ENCODE assay signal across 1 cellular context in genomic region chr1:46131727-46132528, GRCh38.
A peak's percentile ranks its signal among the peaks of the same experiment; 100 is the strongest.
TF ChIP-seq lines count a peak whose summit lies in the region.

No MANE protein-coding gene starts in this region.

TF ChIP-seq in H1, 55 proteins besides CTCF, POLR2A, EP300 and RAD21 (continued from another document):
- TF ChIP-seq SUZ12 (IDR thresholded peaks at IDR 0.05; ENCODE audit: low read length) (no peak), CREB1 (IDR thresholded peaks at IDR 0.05) (peak; percentile 52; the same call in 1 of the 2 replicates), HDAC6 (IDR thresholded peaks at IDR 0.05; ENCODE audit: low read depth, low read length) (no peak)
